ENCODE assay signal across 8 cellular contexts in genomic region chr3:170418422-170419300, GRCh38. TPM values are rescaled to one million over a fixed set of nuclear protein-coding genes. Genes with fewer than 3 reads are reported as not detected.
A peak's percentile ranks its signal among the peaks of the same experiment; 100 is the strongest.
DNase-seq lines count a peak whose midpoint lies in the region; ATAC-seq and TF ChIP-seq lines count a peak whose summit lies in the region.

Gene CLDN11, plus strand, starts transcription at chr3:170418868. Its CDS starts 199 bp downstream, at chr3:170419067.

- no peaks in the 10 kb centered on the region for H3K9me3 Mint-ChIP-seq in Calu3 (ENCODE audit: low read depth, unreplicated experiment)
- peaks cover 0 to 7% (median 0%) of the 10 kb centered on the region in 5 experiments for H3K9me3 Mint-ChIP-seq in brain

- H3K36me3 Mint-ChIP-seq in Calu3 (ENCODE audit: insufficient read depth, unreplicated experiment) (peaks cover 11% of the 10 kb centered on the region), brain (no peaks in the 10 kb centered on the region)

- intact Hi-C loops in Calu3 (cut with micrococcal nuclease; ENCODE audit: unreplicated experiment) = loop anchor here (10.0 kb wide), 1 partner anchor 654 kb away; the partner anchor contains the start of genes ACTRT3 and TERC

- H3K27me3 ChIP-seq in MG63 = no peaks in the 10 kb centered on the region

- DNase-seq in Calu3 (peak; percentile 68), MG63 (peak; percentile 76), retinal pigment epithelial cell (ENCODE audit: low read depth) (no peak)

- no peaks in the 10 kb centered on the region for H3K36me3 ChIP-seq in MG63

- peak within 1 kb of the TSS; percentile 38 for H3K27ac Mint-ChIP-seq in Calu3 (ENCODE audit: unreplicated experiment)
- peak within 1 kb of the TSS in 3 of 5 experiments; percentile 26 to 84 (median 76) for H3K27ac Mint-ChIP-seq in brain

- no peaks in the 10 kb centered on the region for H3K27me3 Mint-ChIP-seq in Calu3 (ENCODE audit: unreplicated experiment)
- peaks cover 48% of the 10 kb centered on the region for H3K27me3 Mint-ChIP-seq in brain

- no TSS peak for BruUV-seq in Calu3 (replicated peaks; lab: Mats Ljungman, UMichigan)

- H3K4me3 Mint-ChIP-seq in Calu3 (ENCODE audit: low read depth, unreplicated experiment) = peak within 1 kb of the TSS; percentile 85
- peak within 1 kb of the TSS; percentile 88 to 95 (median 92) for H3K4me3 Mint-ChIP-seq in brain

- peak within 1 kb of the TSS; percentile 51 for H3K4me3 ChIP-seq in MG63
- H3K4me3 ChIP-seq in iPS-18c (ENCODE audit: insufficient read depth, low read depth, low read length) = peak within 1 kb of the TSS; percentile 51
- peak within 1 kb of the TSS; percentile 70 for H3K4me3 ChIP-seq in retinal pigment epithelial cell (ENCODE audit: low read length)

- H3K9me3 ChIP-seq in MG63 (no peaks in the 10 kb centered on the region), iPS-18c (ENCODE audit: control insufficient read depth, insufficient read depth, low read length) (no peaks in the 10 kb centered on the region)

- CTCF ChIA-PET in Calu3 (lab: Charles Lee) = interaction anchor here (0.5 to 10.5 kb wide), 4 partner anchors 9 to 435 kb away, joined by 3 to 168 read pairs (median 4); no protein-coding TSS in a partner anchor

- TF ChIP-seq CTCF in Calu3 (IDR thresholded peaks at IDR 0.05; ENCODE audit: unreplicated experiment) (peak; percentile 16), brain (conservative IDR thresholded peaks at IDR 0.05) (peak in 1 of 2 experiments; percentile 27), retinal pigment epithelial cell (conservative IDR thresholded peaks at IDR 0.05; ENCODE audit: low read depth, low read length) (peak; percentile 30)

- ATAC-seq in HG03571 (IDR thresholded peaks at IDR 0.05; ENCODE audit: unreplicated experiment) (no peak), HG03469 (IDR thresholded peaks at IDR 0.05; ENCODE audit: unreplicated experiment) (no peak), GM19023 (IDR thresholded peaks at IDR 0.05; ENCODE audit: unreplicated experiment) (no peak)

- H3K4me1 Mint-ChIP-seq in Calu3 (ENCODE audit: low read depth, unreplicated experiment) = peaks cover 8% of the 10 kb centered on the region
- peaks cover 17% of the 10 kb centered on the region for H3K4me1 Mint-ChIP-seq in brain

RNA-seq across cellular contexts. Expression of gene CLDN11, which starts in this region (rescaled TPM):
- 5.1 and 8.7 TPM in 2 replicates for total RNA-seq in Calu3 (2022)
- 18.6 and 28.7 TPM in 2 replicates for total RNA-seq in MG63 (2014; rRNA removed; shearing (Covaris generic); ENCODE audit: low replicate concordance)
- 104 TPM for polyA plus RNA-seq in brain (ENCODE audit: insufficient read depth, low read depth, low replicate concordance)
